ENCODE assay signal across 1 cellular context in the genomic region with DNA sequence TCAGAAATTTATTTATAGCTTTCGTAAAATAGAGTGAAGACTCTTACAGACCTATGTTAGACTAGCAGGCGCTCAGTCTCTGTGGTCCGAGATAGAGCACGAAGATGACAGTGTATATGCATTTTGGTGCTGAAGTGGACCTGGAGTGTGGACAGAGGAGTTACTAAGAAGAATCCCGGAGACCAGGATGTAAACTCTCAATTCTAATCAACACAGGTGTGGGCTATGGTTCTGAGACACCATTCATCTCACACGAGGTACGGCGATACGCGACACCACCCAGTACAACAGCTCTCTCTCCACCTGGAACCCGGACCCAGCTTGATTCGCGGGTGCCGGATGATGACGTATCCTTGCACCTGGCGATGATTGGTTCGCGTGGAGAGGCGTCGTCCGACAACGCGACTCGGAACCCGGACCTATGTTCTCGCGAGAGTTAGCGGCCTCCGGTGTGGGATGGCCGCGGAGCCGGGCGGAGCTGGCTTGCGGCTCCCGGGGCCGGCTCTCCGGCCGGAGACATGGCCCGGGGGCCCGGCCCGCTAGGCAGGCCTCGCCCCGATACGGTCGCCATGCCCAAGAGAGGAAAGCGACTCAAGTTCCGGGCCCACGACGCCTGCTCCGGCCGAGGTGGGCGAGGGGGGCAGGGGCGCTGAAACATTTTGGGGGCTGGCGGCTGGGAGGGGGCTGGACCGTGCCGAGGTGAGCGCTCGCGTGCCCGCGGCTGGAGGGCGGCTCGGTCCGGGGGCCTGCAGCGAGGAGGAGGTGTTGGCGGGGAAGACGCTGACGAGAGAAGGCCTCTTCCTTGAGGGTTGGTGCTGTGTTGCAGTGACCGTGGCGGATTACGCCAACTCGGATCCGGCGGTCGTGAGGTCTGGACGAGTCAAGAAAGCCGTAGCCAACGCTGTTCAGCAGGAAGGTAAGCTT.
A peak's percentile ranks its signal among the peaks of the same experiment; 100 is the strongest.
TF ChIP-seq lines count a peak whose summit lies in the region.

A gene with protein sequence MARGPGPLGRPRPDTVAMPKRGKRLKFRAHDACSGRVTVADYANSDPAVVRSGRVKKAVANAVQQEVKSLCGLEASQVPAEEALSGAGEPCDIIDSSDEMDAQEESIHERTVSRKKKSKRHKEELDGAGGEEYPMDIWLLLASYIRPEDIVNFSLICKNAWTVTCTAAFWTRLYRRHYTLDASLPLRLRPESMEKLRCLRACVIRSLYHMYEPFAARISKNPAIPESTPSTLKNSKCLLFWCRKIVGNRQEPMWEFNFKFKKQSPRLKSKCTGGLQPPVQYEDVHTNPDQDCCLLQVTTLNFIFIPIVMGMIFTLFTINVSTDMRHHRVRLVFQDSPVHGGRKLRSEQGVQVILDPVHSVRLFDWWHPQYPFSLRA (plus strand): TSS at position 427 of the 924 bp plus-strand sequence. CDS start 92 bp downstream, at position 519.

TF ChIP-seq in K562, 482 proteins besides CTCF, POLR2A, EP300 and RAD21 (continued from another document and continues in another):
- TF ChIP-seq, protein P1, sequence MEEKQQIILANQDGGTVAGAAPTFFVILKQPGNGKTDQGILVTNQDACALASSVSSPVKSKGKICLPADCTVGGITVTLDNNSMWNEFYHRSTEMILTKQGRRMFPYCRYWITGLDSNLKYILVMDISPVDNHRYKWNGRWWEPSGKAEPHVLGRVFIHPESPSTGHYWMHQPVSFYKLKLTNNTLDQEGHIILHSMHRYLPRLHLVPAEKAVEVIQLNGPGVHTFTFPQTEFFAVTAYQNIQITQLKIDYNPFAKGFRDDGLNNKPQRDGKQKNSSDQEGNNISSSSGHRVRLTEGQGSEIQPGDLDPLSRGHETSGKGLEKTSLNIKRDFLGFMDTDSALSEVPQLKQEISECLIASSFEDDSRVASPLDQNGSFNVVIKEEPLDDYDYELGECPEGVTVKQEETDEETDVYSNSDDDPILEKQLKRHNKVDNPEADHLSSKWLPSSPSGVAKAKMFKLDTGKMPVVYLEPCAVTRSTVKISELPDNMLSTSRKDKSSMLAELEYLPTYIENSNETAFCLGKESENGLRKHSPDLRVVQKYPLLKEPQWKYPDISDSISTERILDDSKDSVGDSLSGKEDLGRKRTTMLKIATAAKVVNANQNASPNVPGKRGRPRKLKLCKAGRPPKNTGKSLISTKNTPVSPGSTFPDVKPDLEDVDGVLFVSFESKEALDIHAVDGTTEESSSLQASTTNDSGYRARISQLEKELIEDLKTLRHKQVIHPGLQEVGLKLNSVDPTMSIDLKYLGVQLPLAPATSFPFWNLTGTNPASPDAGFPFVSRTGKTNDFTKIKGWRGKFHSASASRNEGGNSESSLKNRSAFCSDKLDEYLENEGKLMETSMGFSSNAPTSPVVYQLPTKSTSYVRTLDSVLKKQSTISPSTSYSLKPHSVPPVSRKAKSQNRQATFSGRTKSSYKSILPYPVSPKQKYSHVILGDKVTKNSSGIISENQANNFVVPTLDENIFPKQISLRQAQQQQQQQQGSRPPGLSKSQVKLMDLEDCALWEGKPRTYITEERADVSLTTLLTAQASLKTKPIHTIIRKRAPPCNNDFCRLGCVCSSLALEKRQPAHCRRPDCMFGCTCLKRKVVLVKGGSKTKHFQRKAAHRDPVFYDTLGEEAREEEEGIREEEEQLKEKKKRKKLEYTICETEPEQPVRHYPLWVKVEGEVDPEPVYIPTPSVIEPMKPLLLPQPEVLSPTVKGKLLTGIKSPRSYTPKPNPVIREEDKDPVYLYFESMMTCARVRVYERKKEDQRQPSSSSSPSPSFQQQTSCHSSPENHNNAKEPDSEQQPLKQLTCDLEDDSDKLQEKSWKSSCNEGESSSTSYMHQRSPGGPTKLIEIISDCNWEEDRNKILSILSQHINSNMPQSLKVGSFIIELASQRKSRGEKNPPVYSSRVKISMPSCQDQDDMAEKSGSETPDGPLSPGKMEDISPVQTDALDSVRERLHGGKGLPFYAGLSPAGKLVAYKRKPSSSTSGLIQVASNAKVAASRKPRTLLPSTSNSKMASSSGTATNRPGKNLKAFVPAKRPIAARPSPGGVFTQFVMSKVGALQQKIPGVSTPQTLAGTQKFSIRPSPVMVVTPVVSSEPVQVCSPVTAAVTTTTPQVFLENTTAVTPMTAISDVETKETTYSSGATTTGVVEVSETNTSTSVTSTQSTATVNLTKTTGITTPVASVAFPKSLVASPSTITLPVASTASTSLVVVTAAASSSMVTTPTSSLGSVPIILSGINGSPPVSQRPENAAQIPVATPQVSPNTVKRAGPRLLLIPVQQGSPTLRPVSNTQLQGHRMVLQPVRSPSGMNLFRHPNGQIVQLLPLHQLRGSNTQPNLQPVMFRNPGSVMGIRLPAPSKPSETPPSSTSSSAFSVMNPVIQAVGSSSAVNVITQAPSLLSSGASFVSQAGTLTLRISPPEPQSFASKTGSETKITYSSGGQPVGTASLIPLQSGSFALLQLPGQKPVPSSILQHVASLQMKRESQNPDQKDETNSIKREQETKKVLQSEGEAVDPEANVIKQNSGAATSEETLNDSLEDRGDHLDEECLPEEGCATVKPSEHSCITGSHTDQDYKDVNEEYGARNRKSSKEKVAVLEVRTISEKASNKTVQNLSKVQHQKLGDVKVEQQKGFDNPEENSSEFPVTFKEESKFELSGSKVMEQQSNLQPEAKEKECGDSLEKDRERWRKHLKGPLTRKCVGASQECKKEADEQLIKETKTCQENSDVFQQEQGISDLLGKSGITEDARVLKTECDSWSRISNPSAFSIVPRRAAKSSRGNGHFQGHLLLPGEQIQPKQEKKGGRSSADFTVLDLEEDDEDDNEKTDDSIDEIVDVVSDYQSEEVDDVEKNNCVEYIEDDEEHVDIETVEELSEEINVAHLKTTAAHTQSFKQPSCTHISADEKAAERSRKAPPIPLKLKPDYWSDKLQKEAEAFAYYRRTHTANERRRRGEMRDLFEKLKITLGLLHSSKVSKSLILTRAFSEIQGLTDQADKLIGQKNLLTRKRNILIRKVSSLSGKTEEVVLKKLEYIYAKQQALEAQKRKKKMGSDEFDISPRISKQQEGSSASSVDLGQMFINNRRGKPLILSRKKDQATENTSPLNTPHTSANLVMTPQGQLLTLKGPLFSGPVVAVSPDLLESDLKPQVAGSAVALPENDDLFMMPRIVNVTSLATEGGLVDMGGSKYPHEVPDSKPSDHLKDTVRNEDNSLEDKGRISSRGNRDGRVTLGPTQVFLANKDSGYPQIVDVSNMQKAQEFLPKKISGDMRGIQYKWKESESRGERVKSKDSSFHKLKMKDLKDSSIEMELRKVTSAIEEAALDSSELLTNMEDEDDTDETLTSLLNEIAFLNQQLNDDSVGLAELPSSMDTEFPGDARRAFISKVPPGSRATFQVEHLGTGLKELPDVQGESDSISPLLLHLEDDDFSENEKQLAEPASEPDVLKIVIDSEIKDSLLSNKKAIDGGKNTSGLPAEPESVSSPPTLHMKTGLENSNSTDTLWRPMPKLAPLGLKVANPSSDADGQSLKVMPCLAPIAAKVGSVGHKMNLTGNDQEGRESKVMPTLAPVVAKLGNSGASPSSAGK (IDR thresholded peaks at IDR 0.05): peak; percentile 94
- TF ChIP-seq STAT5A (IDR thresholded peaks at IDR 0.05; ENCODE audit: borderline replicate concordance, low read length) (no peak; the same call in 1 of the 2 replicates), FOXA3 (CRISPR knock-in tag; conservative IDR thresholded peaks at IDR 0.05 in 1 of 2, IDR thresholded peaks at IDR 0.05 in 1 of 2) (peak; percentile 34 to 39; a peak in 2 of 4 replicates), ETV5 (CRISPR knock-in tag; IDR thresholded peaks at IDR 0.05; ENCODE audit: low read depth) (no peak; the same call in none of the 2 replicates), SPI1 (IDR thresholded peaks at IDR 0.05; ENCODE audit: borderline replicate concordance, low read depth, low read length) (no peak), MYC (IDR thresholded peaks at IDR 0.05; ENCODE audit: low read depth, low read length) (peak; percentile 95), MYC (CRISPR knock-in tag; IDR thresholded peaks at IDR 0.05; ENCODE audit: borderline replicate concordance, low read depth) (peak; percentile 83; the same call in 1 of the 2 replicates), ESRRB (CRISPR knock-in tag; IDR thresholded peaks at IDR 0.05; ENCODE audit: borderline replicate concordance) (no peak), SMC3 (conservative IDR thresholded peaks at IDR 0.05; ENCODE audit: insufficient read depth, low read depth, low read length) (no peak), DMBX1 (CRISPR knock-in tag; IDR thresholded peaks at IDR 0.05; ENCODE audit: borderline replicate concordance) (no peak), RBM34 (IDR thresholded peaks at IDR 0.05; ENCODE audit: borderline replicate concordance, insufficient read depth, low read length) (no peak), BMI1 (IDR thresholded peaks at IDR 0.05; ENCODE audit: low read length) (no peak)
- TF ChIP-seq, protein P2, sequence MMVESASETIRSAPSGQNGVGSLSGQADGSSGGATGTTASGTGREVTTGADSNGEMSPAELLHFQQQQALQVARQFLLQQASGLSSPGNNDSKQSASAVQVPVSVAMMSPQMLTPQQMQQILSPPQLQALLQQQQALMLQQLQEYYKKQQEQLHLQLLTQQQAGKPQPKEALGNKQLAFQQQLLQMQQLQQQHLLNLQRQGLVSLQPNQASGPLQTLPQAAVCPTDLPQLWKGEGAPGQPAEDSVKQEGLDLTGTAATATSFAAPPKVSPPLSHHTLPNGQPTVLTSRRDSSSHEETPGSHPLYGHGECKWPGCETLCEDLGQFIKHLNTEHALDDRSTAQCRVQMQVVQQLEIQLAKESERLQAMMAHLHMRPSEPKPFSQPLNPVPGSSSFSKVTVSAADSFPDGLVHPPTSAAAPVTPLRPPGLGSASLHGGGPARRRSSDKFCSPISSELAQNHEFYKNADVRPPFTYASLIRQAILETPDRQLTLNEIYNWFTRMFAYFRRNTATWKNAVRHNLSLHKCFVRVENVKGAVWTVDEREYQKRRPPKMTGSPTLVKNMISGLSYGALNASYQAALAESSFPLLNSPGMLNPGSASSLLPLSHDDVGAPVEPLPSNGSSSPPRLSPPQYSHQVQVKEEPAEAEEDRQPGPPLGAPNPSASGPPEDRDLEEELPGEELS (CRISPR knock-in tag; IDR thresholded peaks at IDR 0.05; ENCODE audit: borderline replicate concordance): no peak
- TF ChIP-seq, protein P3, sequence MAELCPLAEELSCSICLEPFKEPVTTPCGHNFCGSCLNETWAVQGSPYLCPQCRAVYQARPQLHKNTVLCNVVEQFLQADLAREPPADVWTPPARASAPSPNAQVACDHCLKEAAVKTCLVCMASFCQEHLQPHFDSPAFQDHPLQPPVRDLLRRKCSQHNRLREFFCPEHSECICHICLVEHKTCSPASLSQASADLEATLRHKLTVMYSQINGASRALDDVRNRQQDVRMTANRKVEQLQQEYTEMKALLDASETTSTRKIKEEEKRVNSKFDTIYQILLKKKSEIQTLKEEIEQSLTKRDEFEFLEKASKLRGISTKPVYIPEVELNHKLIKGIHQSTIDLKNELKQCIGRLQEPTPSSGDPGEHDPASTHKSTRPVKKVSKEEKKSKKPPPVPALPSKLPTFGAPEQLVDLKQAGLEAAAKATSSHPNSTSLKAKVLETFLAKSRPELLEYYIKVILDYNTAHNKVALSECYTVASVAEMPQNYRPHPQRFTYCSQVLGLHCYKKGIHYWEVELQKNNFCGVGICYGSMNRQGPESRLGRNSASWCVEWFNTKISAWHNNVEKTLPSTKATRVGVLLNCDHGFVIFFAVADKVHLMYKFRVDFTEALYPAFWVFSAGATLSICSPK (IDR thresholded peaks at IDR 0.05; ENCODE audit: borderline replicate concordance): no peak
- TF ChIP-seq, protein P4, sequence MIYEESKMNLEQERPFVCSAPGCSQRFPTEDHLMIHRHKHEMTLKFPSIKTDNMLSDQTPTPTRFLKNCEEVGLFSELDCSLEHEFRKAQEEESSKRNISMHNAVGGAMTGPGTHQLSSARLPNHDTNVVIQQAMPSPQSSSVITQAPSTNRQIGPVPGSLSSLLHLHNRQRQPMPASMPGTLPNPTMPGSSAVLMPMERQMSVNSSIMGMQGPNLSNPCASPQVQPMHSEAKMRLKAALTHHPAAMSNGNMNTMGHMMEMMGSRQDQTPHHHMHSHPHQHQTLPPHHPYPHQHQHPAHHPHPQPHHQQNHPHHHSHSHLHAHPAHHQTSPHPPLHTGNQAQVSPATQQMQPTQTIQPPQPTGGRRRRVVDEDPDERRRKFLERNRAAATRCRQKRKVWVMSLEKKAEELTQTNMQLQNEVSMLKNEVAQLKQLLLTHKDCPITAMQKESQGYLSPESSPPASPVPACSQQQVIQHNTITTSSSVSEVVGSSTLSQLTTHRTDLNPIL (CRISPR knock-in tag; IDR thresholded peaks at IDR 0.05): no peak
- TF ChIP-seq, protein P5, sequence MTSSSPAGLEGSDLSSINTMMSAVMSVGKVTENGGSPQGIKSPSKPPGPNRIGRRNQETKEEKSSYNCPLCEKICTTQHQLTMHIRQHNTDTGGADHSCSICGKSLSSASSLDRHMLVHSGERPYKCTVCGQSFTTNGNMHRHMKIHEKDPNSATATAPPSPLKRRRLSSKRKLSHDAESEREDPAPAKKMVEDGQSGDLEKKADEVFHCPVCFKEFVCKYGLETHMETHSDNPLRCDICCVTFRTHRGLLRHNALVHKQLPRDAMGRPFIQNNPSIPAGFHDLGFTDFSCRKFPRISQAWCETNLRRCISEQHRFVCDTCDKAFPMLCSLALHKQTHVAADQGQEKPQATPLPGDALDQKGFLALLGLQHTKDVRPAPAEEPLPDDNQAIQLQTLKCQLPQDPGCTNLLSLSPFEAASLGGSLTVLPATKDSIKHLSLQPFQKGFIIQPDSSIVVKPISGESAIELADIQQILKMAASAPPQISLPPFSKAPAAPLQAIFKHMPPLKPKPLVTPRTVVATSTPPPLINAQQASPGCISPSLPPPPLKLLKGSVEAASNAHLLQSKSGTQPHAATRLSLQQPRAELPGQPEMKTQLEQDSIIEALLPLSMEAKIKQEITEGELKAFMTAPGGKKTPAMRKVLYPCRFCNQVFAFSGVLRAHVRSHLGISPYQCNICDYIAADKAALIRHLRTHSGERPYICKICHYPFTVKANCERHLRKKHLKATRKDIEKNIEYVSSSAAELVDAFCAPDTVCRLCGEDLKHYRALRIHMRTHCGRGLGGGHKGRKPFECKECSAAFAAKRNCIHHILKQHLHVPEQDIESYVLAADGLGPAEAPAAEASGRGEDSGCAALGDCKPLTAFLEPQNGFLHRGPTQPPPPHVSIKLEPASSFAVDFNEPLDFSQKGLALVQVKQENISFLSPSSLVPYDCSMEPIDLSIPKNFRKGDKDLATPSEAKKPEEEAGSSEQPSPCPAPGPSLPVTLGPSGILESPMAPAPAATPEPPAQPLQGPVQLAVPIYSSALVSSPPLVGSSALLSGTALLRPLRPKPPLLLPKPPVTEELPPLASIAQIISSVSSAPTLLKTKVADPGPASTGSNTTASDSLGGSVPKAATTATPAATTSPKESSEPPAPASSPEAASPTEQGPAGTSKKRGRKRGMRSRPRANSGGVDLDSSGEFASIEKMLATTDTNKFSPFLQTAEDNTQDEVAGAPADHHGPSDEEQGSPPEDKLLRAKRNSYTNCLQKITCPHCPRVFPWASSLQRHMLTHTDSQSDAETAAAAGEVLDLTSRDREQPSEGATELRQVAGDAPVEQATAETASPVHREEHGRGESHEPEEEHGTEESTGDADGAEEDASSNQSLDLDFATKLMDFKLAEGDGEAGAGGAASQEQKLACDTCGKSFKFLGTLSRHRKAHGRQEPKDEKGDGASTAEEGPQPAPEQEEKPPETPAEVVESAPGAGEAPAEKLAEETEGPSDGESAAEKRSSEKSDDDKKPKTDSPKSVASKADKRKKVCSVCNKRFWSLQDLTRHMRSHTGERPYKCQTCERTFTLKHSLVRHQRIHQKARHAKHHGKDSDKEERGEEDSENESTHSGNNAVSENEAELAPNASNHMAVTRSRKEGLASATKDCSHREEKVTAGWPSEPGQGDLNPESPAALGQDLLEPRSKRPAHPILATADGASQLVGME (CRISPR knock-in tag; IDR thresholded peaks at IDR 0.05): no peak
